ENCODE assay signal across 29 cellular contexts in the genomic region with DNA sequence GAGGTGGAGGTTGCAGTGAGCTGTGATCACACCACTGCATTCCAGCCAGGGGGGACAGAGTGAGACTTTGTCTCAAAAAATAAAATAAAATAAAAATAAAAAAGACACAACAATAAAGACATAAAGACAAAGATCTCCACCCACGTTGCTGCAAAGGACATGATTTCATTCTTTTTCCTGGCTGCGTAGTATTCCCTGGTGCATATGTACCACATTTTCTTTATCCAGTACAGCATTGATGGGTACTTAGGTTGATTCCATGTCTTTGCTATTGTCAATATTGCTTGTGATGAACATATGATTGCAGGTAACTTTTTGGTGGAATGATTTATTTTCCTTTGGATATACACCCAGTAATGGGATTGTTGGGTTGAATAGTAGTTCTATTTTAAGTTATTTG.
"Had no signal": no experiment of that assay in that cellular context is flagged by ENCODE, and none has a peak within 500 bp of the region (broad histone marks: within the 10 kb centered on the region; RNA-seq: fewer than 3 reads in every experiment).

No MANE protein-coding gene starts in this region.

- H3K9me3 Mint-ChIP-seq: dendritic cell treated with granulocyte-macrophage colony-stimulating factor and Interleukin-4, amounts not matched to agents 40 ng/mL and 50 ng/mL, for 4 days; effector memory CD8-positive, alpha-beta T cell had no signal

- DNase-seq: colonic mucosa; cortex of kidney; dermis blood vessel endothelial cell; dorsolateral prefrontal cortex; effector CD4-positive, alpha-beta T cell; effector CD8-positive, alpha-beta T cell; effector memory CD4-positive, alpha-beta T cell; effector memory CD8-positive, alpha-beta T cell; erythroblast; esophagus squamous epithelium; foreskin fibroblast; foreskin keratinocyte; foreskin melanocyte; gastrocnemius medialis; glutamatergic neuron; head of caudate nucleus; heart left ventricle; heart right ventricle had no signal

- FAIRE-seq: endometrium, endothelial cell of umbilical vein, frontal cortex had no signal

- H3K4me2 ChIP-seq: hepatocyte had no signal

- H3K79me2 ChIP-seq: hepatocyte had no signal

- ATAC-seq: effector memory CD8-positive, alpha-beta T cell; esophagus mucosa; foreskin keratinocyte; gastrocnemius medialis; gastroesophageal sphincter; heart left ventricle; heart right ventricle had no signal

- H3K27me3 ChIP-seq: colonic mucosa, dorsolateral prefrontal cortex, esophagus muscularis mucosa, esophagus squamous epithelium, gastrocnemius medialis, gastroesophageal sphincter, hepatocyte had no signal

- H2AFZ ChIP-seq: hepatocyte had no signal

- H3K4me3 ChIP-seq: colonic mucosa, coronary artery, dorsolateral prefrontal cortex, esophagus muscularis mucosa, esophagus squamous epithelium, gastrocnemius medialis, gastroesophageal sphincter, heart left ventricle, heart right ventricle, hepatocyte had no signal

- H3K4me3 Mint-ChIP-seq: dendritic cell treated with granulocyte-macrophage colony-stimulating factor and Interleukin-4, amounts not matched to agents 40 ng/mL and 50 ng/mL, for 4 days; effector memory CD8-positive, alpha-beta T cell; endodermal cell had no signal

- H3K4me1 ChIP-seq: colonic mucosa, esophagus squamous epithelium, foreskin keratinocyte, gastrocnemius medialis, gastroesophageal sphincter, heart left ventricle, heart right ventricle had no signal

- H3K27ac ChIP-seq: colonic mucosa, coronary artery, dorsolateral prefrontal cortex, epithelial cell of prostate, esophagus muscularis mucosa, esophagus squamous epithelium, foreskin keratinocyte, gastrocnemius medialis, gastroesophageal sphincter, heart left ventricle, heart right ventricle, hepatocyte had no signal

- H3K9me3 ChIP-seq: colonic mucosa, esophagus muscularis mucosa, esophagus squamous epithelium, gastrocnemius medialis, gastroesophageal sphincter had no signal

- H3K36me3 ChIP-seq: colonic mucosa, esophagus muscularis mucosa, esophagus squamous epithelium, gastrocnemius medialis, gastroesophageal sphincter, heart left ventricle, heart right ventricle had no signal

- H3K27ac Mint-ChIP-seq: dendritic cell treated with granulocyte-macrophage colony-stimulating factor and Interleukin-4, amounts not matched to agents 40 ng/mL and 50 ng/mL, for 4 days; effector memory CD8-positive, alpha-beta T cell; endodermal cell had no signal
